1 cellular context compared by ENCODE assay signal in the genomic region with DNA sequence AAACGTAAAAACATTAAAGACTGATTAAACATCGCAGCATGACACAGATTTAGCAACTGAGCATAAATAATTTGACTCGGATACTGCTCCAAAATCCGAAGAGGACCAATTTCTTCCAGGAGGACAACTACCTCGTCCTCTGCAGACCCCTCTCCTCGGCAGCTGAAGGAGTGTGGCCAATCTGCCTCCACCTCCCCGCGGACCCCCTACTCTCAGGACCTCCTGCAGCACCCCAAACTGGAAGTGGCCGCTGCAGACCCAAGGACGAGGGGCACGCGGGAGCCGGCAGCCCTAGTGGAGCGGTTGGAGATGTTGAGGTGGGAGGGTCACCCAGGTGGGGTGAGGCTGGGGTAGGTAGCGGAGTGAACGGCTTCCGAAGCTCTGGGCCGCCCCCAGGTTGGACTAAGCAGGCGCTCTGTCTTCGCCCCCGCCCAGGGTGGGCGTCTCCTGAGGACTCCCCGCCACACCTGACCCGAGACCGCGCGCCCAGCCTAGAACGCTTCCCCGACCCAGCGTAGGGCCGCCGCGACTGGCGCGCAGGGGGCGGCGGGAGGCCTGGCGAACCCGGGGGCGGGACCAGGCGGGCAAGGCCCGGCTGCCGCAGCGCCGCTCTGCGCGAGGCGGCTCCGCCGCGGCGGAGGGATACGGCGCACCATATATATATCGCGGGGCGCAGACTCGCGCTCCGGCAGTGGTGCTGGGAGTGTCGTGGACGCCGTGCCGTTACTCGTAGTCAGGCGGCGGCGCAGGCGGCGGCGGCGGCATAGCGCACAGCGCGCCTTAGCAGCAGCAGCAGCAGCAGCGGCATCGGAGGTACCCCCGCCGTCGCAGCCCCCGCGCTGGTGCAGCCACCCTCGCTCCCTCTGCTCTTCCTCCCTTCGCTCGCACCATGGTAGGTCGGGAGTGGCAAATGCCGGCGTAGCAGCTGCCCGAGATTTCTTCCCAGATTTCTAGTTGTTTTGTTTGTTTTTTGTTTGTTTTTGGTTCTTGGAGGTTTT.
A peak's percentile ranks its signal among the peaks of the same experiment; 100 is the strongest.
TF ChIP-seq lines count a peak whose summit lies in the region.

A gene (plus strand): TSS at position 688 of the 998 bp plus-strand sequence. CDS start 202 bp downstream, at position 890.

TF ChIP-seq in HEK293, 187 proteins besides CTCF, POLR2A, EP300 and RAD21 (continued from another document and continues in another):
- TF ChIP-seq, protein P1, sequence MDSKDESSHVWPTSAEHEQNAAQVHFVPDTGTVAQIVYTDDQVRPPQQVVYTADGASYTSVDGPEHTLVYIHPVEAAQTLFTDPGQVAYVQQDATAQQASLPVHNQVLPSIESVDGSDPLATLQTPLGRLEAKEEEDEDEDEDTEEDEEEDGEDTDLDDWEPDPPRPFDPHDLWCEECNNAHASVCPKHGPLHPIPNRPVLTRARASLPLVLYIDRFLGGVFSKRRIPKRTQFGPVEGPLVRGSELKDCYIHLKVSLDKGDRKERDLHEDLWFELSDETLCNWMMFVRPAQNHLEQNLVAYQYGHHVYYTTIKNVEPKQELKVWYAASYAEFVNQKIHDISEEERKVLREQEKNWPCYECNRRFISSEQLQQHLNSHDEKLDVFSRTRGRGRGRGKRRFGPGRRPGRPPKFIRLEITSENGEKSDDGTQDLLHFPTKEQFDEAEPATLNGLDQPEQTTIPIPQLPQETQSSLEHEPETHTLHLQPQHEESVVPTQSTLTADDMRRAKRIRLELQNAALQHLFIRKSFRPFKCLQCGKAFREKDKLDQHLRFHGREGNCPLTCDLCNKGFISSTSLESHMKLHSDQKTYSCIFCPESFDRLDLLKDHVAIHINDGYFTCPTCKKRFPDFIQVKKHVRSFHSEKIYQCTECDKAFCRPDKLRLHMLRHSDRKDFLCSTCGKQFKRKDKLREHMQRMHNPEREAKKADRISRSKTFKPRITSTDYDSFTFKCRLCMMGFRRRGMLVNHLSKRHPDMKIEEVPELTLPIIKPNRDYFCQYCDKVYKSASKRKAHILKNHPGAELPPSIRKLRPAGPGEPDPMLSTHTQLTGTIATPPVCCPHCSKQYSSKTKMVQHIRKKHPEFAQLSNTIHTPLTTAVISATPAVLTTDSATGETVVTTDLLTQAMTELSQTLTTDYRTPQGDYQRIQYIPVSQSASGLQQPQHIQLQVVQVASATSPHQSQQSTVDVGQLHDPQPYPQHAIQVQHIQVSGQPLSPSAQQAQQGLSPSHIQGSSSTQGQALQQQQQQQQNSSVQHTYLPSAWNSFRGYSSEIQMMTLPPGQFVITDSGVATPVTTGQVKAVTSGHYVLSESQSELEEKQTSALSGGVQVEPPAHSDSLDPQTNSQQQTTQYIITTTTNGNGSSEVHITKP (tag by site-specific recombination; IDR thresholded peaks at IDR 0.05): peak; percentile 92
- no peak for TF ChIP-seq ZNF664 (tag by site-specific recombination; IDR thresholded peaks at IDR 0.05)
- no peak for TF ChIP-seq ZNF707 (tag by site-specific recombination; IDR thresholded peaks at IDR 0.05)
- no peak for TF ChIP-seq ZNF830 (tag by site-specific recombination; IDR thresholded peaks at IDR 0.05; ENCODE audit: low read depth)
- TF ChIP-seq ZNF133 (tag by site-specific recombination; IDR thresholded peaks at IDR 0.05): no peak
- TF ChIP-seq, protein P2, sequence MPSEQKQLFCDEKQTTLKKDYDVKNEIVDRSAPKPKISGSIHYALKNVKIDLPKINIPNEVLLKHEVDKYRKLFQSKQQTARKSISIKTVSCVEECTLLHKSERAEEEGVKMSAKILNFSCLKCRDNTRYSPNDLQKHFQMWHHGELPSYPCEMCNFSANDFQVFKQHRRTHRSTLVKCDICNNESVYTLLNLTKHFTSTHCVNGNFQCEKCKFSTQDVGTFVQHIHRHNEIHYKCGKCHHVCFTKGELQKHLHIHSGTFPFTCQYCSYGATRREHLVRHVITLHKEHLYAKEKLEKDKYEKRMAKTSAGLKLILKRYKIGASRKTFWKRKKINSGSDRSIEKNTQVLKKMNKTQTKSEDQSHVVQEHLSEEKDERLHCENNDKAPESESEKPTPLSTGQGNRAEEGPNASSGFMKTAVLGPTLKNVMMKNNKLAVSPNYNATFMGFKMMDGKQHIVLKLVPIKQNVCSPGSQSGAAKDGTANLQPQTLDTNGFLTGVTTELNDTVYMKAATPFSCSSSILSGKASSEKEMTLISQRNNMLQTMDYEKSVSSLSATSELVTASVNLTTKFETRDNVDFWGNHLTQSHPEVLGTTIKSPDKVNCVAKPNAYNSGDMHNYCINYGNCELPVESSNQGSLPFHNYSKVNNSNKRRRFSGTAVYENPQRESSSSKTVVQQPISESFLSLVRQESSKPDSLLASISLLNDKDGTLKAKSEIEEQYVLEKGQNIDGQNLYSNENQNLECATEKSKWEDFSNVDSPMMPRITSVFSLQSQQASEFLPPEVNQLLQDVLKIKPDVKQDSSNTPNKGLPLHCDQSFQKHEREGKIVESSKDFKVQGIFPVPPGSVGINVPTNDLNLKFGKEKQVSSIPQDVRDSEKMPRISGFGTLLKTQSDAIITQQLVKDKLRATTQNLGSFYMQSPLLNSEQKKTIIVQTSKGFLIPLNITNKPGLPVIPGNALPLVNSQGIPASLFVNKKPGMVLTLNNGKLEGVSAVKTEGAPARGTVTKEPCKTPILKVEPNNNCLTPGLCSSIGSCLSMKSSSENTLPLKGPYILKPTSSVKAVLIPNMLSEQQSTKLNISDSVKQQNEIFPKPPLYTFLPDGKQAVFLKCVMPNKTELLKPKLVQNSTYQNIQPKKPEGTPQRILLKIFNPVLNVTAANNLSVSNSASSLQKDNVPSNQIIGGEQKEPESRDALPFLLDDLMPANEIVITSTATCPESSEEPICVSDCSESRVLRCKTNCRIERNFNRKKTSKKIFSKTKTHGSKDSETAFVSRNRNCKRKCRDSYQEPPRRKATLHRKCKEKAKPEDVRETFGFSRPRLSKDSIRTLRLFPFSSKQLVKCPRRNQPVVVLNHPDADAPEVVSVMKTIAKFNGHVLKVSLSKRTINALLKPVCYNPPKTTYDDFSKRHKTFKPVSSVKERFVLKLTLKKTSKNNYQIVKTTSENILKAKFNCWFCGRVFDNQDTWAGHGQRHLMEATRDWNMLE (tag by site-specific recombination; conservative IDR thresholded peaks at IDR 0.05; ENCODE audit: low read depth): no peak
- TF ChIP-seq, protein P3, sequence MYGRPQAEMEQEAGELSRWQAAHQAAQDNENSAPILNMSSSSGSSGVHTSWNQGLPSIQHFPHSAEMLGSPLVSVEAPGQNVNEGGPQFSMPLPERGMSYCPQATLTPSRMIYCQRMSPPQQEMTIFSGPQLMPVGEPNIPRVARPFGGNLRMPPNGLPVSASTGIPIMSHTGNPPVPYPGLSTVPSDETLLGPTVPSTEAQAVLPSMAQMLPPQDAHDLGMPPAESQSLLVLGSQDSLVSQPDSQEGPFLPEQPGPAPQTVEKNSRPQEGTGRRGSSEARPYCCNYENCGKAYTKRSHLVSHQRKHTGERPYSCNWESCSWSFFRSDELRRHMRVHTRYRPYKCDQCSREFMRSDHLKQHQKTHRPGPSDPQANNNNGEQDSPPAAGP (tag by site-specific recombination; IDR thresholded peaks at IDR 0.05): peak; percentile 98
- TF ChIP-seq, protein P4, sequence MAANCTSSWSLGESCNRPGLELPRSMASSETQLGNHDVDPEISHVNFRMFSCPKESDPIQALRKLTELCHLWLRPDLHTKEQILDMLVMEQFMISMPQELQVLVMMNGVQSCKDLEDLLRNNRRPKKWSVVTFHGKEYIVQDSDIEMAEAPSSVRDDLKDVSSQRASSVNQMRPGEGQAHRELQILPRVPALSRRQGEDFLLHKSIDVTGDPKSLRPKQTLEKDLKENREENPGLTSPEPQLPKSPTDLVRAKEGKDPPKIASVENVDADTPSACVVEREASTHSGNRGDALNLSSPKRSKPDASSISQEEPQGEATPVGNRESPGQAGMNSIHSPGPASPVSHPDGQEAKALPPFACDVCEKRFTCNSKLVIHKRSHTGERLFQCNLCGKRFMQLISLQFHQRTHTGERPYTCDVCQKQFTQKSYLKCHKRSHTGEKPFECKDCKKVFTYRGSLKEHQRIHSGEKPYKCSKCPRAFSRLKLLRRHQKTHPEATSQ (tag by site-specific recombination; IDR thresholded peaks at IDR 0.05): peak; percentile 93
- TF ChIP-seq ZNF558 (tag by site-specific recombination; IDR thresholded peaks at IDR 0.05): no peak; the same call in 1 of the 2 replicates
- TF ChIP-seq ZNF138 (tag by site-specific recombination; IDR thresholded peaks at IDR 0.05; ENCODE audit: borderline replicate concordance): no peak
- TF ChIP-seq PRDM1 (tag by site-specific recombination; IDR thresholded peaks at IDR 0.05): no peak; the same call in 1 of the 2 replicates
- TF ChIP-seq ZNF555 (tag by site-specific recombination; conservative IDR thresholded peaks at IDR 0.05): no peak
- no peak for TF ChIP-seq MZF1 (tag by site-specific recombination; IDR thresholded peaks at IDR 0.05; ENCODE audit: borderline replicate concordance)
- no peak for TF ChIP-seq ZBTB1 (tag by site-specific recombination; IDR thresholded peaks at IDR 0.05)
- no peak for TF ChIP-seq SALL2 (tag by site-specific recombination; IDR thresholded peaks at IDR 0.05; ENCODE audit: borderline replicate concordance)
- TF ChIP-seq REPIN1 (tag by site-specific recombination; IDR thresholded peaks at IDR 0.05; ENCODE audit: low read depth): no peak; the same call in 1 of the 2 replicates
- no peak for TF ChIP-seq ZNF19 (tag by site-specific recombination; IDR thresholded peaks at IDR 0.05; ENCODE audit: low read depth)
- peak; percentile 73; the same call in 1 of the 2 replicates for TF ChIP-seq ZNF37A (tag by site-specific recombination; IDR thresholded peaks at IDR 0.05)
- peak; percentile 99 for TF ChIP-seq ZNF660 (tag by site-specific recombination; IDR thresholded peaks at IDR 0.05)
- TF ChIP-seq ZNF629 (tag by site-specific recombination; IDR thresholded peaks at IDR 0.05): peak; percentile 69
- TF ChIP-seq, protein P5, sequence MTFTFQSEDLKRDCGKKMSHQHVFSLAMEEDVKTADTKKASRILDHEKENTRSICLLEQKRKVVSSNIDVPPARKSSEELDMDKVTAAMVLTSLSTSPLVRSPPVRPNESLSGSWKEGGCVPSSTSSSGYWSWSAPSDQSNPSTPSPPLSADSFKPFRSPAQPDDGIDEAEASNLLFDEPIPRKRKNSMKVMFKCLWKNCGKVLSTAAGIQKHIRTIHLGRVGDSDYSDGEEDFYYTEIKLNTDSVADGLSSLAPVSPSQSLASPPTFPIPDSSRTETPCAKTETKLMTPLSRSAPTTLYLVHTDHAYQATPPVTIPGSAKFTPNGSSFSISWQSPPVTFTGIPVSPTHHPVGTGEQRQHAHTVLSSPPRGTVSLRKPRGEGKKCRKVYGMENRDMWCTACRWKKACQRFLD (tag by site-specific recombination; IDR thresholded peaks at IDR 0.05): no peak
- TF ChIP-seq ZNF324 (tag by site-specific recombination; IDR thresholded peaks at IDR 0.05): peak; percentile 83
- peak; percentile 38 for TF ChIP-seq ZIC2 (tag by site-specific recombination; IDR thresholded peaks at IDR 0.05)
- peak; percentile 88; the same call in 1 of the 2 replicates for TF ChIP-seq ZSCAN23 (tag by site-specific recombination; IDR thresholded peaks at IDR 0.05)
- TF ChIP-seq, protein P6, sequence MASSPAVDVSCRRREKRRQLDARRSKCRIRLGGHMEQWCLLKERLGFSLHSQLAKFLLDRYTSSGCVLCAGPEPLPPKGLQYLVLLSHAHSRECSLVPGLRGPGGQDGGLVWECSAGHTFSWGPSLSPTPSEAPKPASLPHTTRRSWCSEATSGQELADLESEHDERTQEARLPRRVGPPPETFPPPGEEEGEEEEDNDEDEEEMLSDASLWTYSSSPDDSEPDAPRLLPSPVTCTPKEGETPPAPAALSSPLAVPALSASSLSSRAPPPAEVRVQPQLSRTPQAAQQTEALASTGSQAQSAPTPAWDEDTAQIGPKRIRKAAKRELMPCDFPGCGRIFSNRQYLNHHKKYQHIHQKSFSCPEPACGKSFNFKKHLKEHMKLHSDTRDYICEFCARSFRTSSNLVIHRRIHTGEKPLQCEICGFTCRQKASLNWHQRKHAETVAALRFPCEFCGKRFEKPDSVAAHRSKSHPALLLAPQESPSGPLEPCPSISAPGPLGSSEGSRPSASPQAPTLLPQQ (tag by site-specific recombination; IDR thresholded peaks at IDR 0.05): peak; percentile 83
- TF ChIP-seq ZNF2 (tag by site-specific recombination; IDR thresholded peaks at IDR 0.05): peak; percentile 89
- TF ChIP-seq MEIS1 (CRISPR knock-in tag; IDR thresholded peaks at IDR 0.05; ENCODE audit: borderline replicate concordance): 0 out of 2 replicates have a peak, but pooled peaks have one; percentile 39
- TF ChIP-seq WT1 (tag by site-specific recombination; IDR thresholded peaks at IDR 0.05): peak; percentile 26
- no peak for TF ChIP-seq RBAK (tag by site-specific recombination; IDR thresholded peaks at IDR 0.05)
- TF ChIP-seq ZNF354C (tag by site-specific recombination; IDR thresholded peaks at IDR 0.05; ENCODE audit: borderline replicate concordance, low read depth): no peak
- peak; percentile 75; the same call in 1 of the 2 replicates for TF ChIP-seq ZNF221 (tag by site-specific recombination; IDR thresholded peaks at IDR 0.05; ENCODE audit: borderline replicate concordance)
- 0 out of 2 replicates have a peak, but pooled peaks have one; percentile 40 for TF ChIP-seq ZFP69B (tag by site-specific recombination; IDR thresholded peaks at IDR 0.05)
- peak; percentile 85; the same call in 1 of the 2 replicates for TF ChIP-seq ZNF747 (tag by site-specific recombination; IDR thresholded peaks at IDR 0.05)
- peak; percentile 90 for TF ChIP-seq ZNF184 (tag by site-specific recombination; IDR thresholded peaks at IDR 0.05)
- no peak for TF ChIP-seq ZNF302 (tag by site-specific recombination; IDR thresholded peaks at IDR 0.05; ENCODE audit: low read depth)
- TF ChIP-seq, protein P7, sequence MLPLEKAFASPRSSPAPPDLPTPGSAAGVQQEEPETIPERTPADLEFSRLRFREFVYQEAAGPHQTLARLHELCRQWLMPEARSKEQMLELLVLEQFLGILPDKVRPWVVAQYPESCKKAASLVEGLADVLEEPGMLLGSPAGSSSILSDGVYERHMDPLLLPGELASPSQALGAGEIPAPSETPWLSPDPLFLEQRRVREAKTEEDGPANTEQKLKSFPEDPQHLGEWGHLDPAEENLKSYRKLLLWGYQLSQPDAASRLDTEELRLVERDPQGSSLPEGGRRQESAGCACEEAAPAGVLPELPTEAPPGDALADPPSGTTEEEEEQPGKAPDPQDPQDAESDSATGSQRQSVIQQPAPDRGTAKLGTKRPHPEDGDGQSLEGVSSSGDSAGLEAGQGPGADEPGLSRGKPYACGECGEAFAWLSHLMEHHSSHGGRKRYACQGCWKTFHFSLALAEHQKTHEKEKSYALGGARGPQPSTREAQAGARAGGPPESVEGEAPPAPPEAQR (tag by site-specific recombination; IDR thresholded peaks at IDR 0.05): no peak; the same call in 1 of the 2 replicates
- TF ChIP-seq IKZF3 (tag by site-specific recombination; IDR thresholded peaks at IDR 0.05): peak; percentile 77
- TF ChIP-seq ZBTB48 (tag by site-specific recombination; IDR thresholded peaks at IDR 0.05): 0 out of 2 replicates have a peak, but pooled peaks have one; percentile 53
- no peak for TF ChIP-seq ZFP41 (tag by site-specific recombination; IDR thresholded peaks at IDR 0.05; ENCODE audit: borderline replicate concordance)
- peak; percentile 82 for TF ChIP-seq ZEB2 (tag by site-specific recombination; IDR thresholded peaks at IDR 0.05)
- no peak for TF ChIP-seq ZNF544 (tag by site-specific recombination; IDR thresholded peaks at IDR 0.05)
- TF ChIP-seq ZNF426 (tag by site-specific recombination; IDR thresholded peaks at IDR 0.05): no peak
- no peak for TF ChIP-seq ZNF621 (tag by site-specific recombination; IDR thresholded peaks at IDR 0.05)
- peak; percentile 65 for TF ChIP-seq ZNF549 (tag by site-specific recombination; IDR thresholded peaks at IDR 0.05)
